Comparison of ENCODE assay signal across 2 cellular contexts in the genomic region with DNA sequence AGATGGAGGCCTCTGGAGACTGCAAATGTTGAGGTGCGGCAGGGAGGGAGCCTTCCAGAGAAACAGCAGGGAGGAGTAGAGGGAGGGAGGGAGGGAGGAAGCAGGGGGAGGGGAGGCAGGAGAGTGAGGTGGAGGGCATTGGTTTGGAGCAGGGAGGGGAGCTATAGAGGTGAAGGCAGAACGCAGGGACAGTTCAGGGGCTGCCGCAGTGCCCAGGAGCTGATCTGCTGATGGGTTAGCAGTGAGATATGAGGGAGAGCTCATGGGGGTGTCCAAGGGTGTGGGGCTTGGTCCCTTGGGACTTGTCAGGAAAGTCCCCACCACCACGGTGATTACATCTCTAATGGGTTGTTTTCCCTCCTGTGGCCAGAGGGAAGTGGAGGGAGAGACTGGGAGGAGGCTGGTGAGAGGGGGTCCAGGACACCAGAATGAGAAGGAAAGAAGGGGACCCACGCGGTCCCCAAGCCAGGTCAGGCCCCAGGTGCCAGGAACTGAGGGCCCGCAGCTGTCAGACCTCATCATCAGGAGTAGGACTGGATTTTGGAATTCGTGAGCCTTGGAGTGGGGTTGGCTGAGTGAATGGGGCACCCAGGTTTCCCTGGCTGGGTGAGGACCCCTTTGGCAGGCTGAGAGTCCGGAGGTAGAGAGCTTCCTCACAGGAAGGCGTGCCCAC.
TF ChIP-seq lines count a peak whose summit lies in the region.

No MANE protein-coding gene starts in this region.

TF ChIP-seq in SK-N-SH, 30 proteins besides CTCF, POLR2A, EP300 and RAD21 (continued from another document):
- TF ChIP-seq, protein P1, sequence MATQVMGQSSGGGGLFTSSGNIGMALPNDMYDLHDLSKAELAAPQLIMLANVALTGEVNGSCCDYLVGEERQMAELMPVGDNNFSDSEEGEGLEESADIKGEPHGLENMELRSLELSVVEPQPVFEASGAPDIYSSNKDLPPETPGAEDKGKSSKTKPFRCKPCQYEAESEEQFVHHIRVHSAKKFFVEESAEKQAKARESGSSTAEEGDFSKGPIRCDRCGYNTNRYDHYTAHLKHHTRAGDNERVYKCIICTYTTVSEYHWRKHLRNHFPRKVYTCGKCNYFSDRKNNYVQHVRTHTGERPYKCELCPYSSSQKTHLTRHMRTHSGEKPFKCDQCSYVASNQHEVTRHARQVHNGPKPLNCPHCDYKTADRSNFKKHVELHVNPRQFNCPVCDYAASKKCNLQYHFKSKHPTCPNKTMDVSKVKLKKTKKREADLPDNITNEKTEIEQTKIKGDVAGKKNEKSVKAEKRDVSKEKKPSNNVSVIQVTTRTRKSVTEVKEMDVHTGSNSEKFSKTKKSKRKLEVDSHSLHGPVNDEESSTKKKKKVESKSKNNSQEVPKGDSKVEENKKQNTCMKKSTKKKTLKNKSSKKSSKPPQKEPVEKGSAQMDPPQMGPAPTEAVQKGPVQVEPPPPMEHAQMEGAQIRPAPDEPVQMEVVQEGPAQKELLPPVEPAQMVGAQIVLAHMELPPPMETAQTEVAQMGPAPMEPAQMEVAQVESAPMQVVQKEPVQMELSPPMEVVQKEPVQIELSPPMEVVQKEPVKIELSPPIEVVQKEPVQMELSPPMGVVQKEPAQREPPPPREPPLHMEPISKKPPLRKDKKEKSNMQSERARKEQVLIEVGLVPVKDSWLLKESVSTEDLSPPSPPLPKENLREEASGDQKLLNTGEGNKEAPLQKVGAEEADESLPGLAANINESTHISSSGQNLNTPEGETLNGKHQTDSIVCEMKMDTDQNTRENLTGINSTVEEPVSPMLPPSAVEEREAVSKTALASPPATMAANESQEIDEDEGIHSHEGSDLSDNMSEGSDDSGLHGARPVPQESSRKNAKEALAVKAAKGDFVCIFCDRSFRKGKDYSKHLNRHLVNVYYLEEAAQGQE (IDR thresholded peaks at IDR 0.05; ENCODE audit: low read depth, low read length) = no peak
- TF ChIP-seq EZH2phosphoT487 (IDR thresholded peaks at IDR 0.05; ENCODE audit: borderline replicate concordance, low read depth) (no peak), TAF1 (IDR thresholded peaks at IDR 0.05; ENCODE audit: borderline replicate concordance, low read depth, low read length) (no peak), SIN3A (IDR thresholded peaks at IDR 0.05; ENCODE audit: borderline replicate concordance, low read depth, low read length) (no peak), NFIC (IDR thresholded peaks at IDR 0.05; ENCODE audit: borderline replicate concordance) (no peak), RCOR1 (IDR thresholded peaks at IDR 0.05; ENCODE audit: low read length) (no peak), RFX5 (IDR thresholded peaks at IDR 0.05; ENCODE audit: low read length) (no peak), NRF1 (IDR thresholded peaks at IDR 0.05; ENCODE audit: low read depth, low read length) (no peak), MEF2A (IDR thresholded peaks at IDR 0.05; ENCODE audit: borderline replicate concordance, low read depth) (no peak)
- TF ChIP-seq, protein P2, sequence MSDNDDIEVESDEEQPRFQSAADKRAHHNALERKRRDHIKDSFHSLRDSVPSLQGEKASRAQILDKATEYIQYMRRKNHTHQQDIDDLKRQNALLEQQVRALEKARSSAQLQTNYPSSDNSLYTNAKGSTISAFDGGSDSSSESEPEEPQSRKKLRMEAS (IDR thresholded peaks at IDR 0.05; ENCODE audit: low read depth) = no peak
- TF ChIP-seq, protein P3, sequence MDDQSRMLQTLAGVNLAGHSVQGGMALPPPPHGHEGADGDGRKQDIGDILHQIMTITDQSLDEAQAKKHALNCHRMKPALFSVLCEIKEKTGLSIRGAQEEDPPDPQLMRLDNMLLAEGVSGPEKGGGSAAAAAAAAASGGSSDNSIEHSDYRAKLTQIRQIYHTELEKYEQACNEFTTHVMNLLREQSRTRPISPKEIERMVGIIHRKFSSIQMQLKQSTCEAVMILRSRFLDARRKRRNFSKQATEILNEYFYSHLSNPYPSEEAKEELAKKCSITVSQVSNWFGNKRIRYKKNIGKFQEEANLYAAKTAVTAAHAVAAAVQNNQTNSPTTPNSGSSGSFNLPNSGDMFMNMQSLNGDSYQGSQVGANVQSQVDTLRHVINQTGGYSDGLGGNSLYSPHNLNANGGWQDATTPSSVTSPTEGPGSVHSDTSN (IDR thresholded peaks at IDR 0.05) = no peak

TF ChIP-seq in SK-N-SH treated with all-trans-retinoic acid at 6 μM for 48 hours, 23 proteins besides CTCF, POLR2A, EP300 and RAD21 (continued from another document):
- TF ChIP-seq, protein P4, sequence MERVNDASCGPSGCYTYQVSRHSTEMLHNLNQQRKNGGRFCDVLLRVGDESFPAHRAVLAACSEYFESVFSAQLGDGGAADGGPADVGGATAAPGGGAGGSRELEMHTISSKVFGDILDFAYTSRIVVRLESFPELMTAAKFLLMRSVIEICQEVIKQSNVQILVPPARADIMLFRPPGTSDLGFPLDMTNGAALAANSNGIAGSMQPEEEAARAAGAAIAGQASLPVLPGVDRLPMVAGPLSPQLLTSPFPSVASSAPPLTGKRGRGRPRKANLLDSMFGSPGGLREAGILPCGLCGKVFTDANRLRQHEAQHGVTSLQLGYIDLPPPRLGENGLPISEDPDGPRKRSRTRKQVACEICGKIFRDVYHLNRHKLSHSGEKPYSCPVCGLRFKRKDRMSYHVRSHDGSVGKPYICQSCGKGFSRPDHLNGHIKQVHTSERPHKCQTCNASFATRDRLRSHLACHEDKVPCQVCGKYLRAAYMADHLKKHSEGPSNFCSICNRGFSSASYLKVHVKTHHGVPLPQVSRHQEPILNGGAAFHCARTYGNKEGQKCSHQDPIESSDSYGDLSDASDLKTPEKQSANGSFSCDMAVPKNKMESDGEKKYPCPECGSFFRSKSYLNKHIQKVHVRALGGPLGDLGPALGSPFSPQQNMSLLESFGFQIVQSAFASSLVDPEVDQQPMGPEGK (CRISPR knock-in tag; IDR thresholded peaks at IDR 0.05; ENCODE audit: borderline replicate concordance) = no peak
- TF ChIP-seq, protein P5, sequence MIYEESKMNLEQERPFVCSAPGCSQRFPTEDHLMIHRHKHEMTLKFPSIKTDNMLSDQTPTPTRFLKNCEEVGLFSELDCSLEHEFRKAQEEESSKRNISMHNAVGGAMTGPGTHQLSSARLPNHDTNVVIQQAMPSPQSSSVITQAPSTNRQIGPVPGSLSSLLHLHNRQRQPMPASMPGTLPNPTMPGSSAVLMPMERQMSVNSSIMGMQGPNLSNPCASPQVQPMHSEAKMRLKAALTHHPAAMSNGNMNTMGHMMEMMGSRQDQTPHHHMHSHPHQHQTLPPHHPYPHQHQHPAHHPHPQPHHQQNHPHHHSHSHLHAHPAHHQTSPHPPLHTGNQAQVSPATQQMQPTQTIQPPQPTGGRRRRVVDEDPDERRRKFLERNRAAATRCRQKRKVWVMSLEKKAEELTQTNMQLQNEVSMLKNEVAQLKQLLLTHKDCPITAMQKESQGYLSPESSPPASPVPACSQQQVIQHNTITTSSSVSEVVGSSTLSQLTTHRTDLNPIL (CRISPR knock-in tag; IDR thresholded peaks at IDR 0.05; ENCODE audit: low read depth) = no peak
- TF ChIP-seq TCF4 (CRISPR knock-in tag; IDR thresholded peaks at IDR 0.05; ENCODE audit: borderline replicate concordance) (no peak), CSDC2 (CRISPR knock-in tag; IDR thresholded peaks at IDR 0.05) (no peak), ZNF70 (CRISPR knock-in tag; IDR thresholded peaks at IDR 0.05) (no peak), ISL1 (CRISPR knock-in tag; IDR thresholded peaks at IDR 0.05) (no peak), ZFP3 (CRISPR knock-in tag; IDR thresholded peaks at IDR 0.05) (no peak)
- TF ChIP-seq, protein P6, sequence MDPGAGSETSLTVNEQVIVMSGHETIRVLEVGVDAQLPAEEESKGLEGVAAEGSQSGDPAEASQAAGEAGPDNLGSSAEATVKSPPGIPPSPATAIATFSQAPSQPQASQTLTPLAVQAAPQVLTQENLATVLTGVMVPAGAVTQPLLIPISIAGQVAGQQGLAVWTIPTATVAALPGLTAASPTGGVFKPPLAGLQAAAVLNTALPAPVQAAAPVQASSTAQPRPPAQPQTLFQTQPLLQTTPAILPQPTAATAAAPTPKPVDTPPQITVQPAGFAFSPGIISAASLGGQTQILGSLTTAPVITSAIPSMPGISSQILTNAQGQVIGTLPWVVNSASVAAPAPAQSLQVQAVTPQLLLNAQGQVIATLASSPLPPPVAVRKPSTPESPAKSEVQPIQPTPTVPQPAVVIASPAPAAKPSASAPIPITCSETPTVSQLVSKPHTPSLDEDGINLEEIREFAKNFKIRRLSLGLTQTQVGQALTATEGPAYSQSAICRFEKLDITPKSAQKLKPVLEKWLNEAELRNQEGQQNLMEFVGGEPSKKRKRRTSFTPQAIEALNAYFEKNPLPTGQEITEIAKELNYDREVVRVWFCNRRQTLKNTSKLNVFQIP (CRISPR knock-in tag; IDR thresholded peaks at IDR 0.05; ENCODE audit: borderline replicate concordance, low read depth) = no peak
- TF ChIP-seq, protein P7, sequence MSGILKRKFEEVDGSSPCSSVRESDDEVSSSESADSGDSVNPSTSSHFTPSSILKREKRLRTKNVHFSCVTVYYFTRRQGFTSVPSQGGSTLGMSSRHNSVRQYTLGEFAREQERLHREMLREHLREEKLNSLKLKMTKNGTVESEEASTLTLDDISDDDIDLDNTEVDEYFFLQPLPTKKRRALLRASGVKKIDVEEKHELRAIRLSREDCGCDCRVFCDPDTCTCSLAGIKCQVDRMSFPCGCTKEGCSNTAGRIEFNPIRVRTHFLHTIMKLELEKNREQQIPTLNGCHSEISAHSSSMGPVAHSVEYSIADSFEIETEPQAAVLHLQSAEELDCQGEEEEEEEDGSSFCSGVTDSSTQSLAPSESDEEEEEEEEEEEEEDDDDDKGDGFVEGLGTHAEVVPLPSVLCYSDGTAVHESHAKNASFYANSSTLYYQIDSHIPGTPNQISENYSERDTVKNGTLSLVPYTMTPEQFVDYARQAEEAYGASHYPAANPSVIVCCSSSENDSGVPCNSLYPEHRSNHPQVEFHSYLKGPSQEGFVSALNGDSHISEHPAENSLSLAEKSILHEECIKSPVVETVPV (CRISPR knock-in tag; IDR thresholded peaks at IDR 0.05) = no peak
